4 cellular contexts compared by ENCODE assay signal in genomic region chr10:43410345-43410744, GRCh38.
TF ChIP-seq lines count a peak whose summit lies in the region.

No MANE protein-coding gene starts in this region.

TF ChIP-seq in A549, 52 proteins besides CTCF, POLR2A, EP300 and RAD21:
- TF ChIP-seq CBX8 (IDR thresholded peaks at IDR 0.05) (no peak), ELK1 (IDR thresholded peaks at IDR 0.05; ENCODE audit: low read depth, low read length) (no peak), HMGXB4 (CRISPR knock-in tag; IDR thresholded peaks at IDR 0.05; ENCODE audit: borderline replicate concordance) (no peak), CHD2 (IDR thresholded peaks at IDR 0.05; ENCODE audit: low read length, partially characterized antibody) (no peak), ZC3H11A (IDR thresholded peaks at IDR 0.05) (no peak), PBX3 (IDR thresholded peaks at IDR 0.05) (no peak), ESRRA (IDR thresholded peaks at IDR 0.05; ENCODE audit: borderline replicate concordance, low read length) (no peak), RCOR1 (IDR thresholded peaks at IDR 0.05; ENCODE audit: low read depth, low read length) (no peak)

TF ChIP-seq in GM23338, 12 proteins besides CTCF, POLR2A, EP300 and RAD21 (continues in another document):
- TF ChIP-seq EZH2phosphoT487 (IDR thresholded peaks at IDR 0.05; ENCODE audit: unreplicated experiment) (no peak), NANOG (IDR thresholded peaks at IDR 0.05; ENCODE audit: borderline replicate concordance) (no peak), STAT1 (IDR thresholded peaks at IDR 0.05; ENCODE audit: unreplicated experiment) (no peak), JUNB (IDR thresholded peaks at IDR 0.05; ENCODE audit: unreplicated experiment) (no peak), ZNF462 (CRISPR knock-in tag; IDR thresholded peaks at IDR 0.05) (no peak)

TF ChIP-seq in HepG2, 621 proteins besides CTCF, POLR2A, EP300 and RAD21:
- peak; percentile 25 for TF ChIP-seq PRPF4 (IDR thresholded peaks at IDR 0.05; ENCODE audit: low read depth, low read length, poor library complexity, severe bottlenecking)
- peak; percentile 40 for TF ChIP-seq ZNF770 (CRISPR knock-in tag; IDR thresholded peaks at IDR 0.05)
- no peak for TF ChIP-seq HOXA3 (CRISPR knock-in tag; IDR thresholded peaks at IDR 0.05)

TF ChIP-seq in HEK293T, 16 proteins besides CTCF, POLR2A, EP300 and RAD21:
- TF ChIP-seq SP1 (IDR thresholded peaks at IDR 0.05), result no peak
- TF ChIP-seq ELF4 (IDR thresholded peaks at IDR 0.05), result no peak
- no peak for TF ChIP-seq CTBP1 (IDR thresholded peaks at IDR 0.05; ENCODE audit: borderline replicate concordance)
- no peak for TF ChIP-seq HDGF (IDR thresholded peaks at IDR 0.05; ENCODE audit: borderline replicate concordance)
- TF ChIP-seq SUZ12 (IDR thresholded peaks at IDR 0.05), result no peak
- no peak for TF ChIP-seq FOXK2 (IDR thresholded peaks at IDR 0.05)
- TF ChIP-seq FOXA1 (IDR thresholded peaks at IDR 0.05), result no peak
- no peak for TF ChIP-seq L3MBTL2 (conservative IDR thresholded peaks at IDR 0.05)
- no peak for TF ChIP-seq BHLHE40 (IDR thresholded peaks at IDR 0.05; ENCODE audit: borderline replicate concordance)
- TF ChIP-seq TARDBP (IDR thresholded peaks at IDR 0.05), result no peak
- no peak for TF ChIP-seq ARNT (IDR thresholded peaks at IDR 0.05)
- TF ChIP-seq LEF1 (IDR thresholded peaks at IDR 0.05; ENCODE audit: borderline replicate concordance), result no peak
- no peak for TF ChIP-seq PKNOX1 (IDR thresholded peaks at IDR 0.05)
- no peak for TF ChIP-seq FOXM1 (IDR thresholded peaks at IDR 0.05; ENCODE audit: borderline replicate concordance)
- no peak for TF ChIP-seq ZNF384 (IDR thresholded peaks at IDR 0.05)
- no peak for TF ChIP-seq NFRKB (IDR thresholded peaks at IDR 0.05)
